In genomic region chr15:49644364-49644794, GRCh38 we compare ENCODE assay signal across 19 cellular contexts. TPM values are rescaled to one million over a fixed set of nuclear protein-coding genes. Genes with fewer than 3 reads are reported as not detected.
DNase-seq lines count a peak whose midpoint lies in the region; ATAC-seq, FAIRE-seq and TF ChIP-seq lines count a peak whose summit lies in the region.
"Had no signal": no experiment of that assay in that cellular context is flagged by ENCODE, and none has a peak within 500 bp of the region (broad histone marks: within the 10 kb centered on the region; RNA-seq: fewer than 3 reads in every experiment).

No MANE protein-coding gene starts in this region.

- H3K9me3 Mint-ChIP-seq in CD4-positive, alpha-beta T cell = no peaks in the 10 kb centered on the region
- no peaks in the 10 kb centered on the region for H3K9me3 Mint-ChIP-seq in activated CD4-positive, alpha-beta T cell treated with anti-CD3 and anti-CD28 coated beads for 36 hours (ENCODE audit: low read depth)

- no peak for TF ChIP-seq RAD21 in HepG2 (CRISPR knock-in tag; IDR thresholded peaks at IDR 0.05)

- FAIRE-seq in HepG2 (lab: Jason Lieb, UNC) = no peak
- FAIRE-seq in D721Med (lab: Jason Lieb, UNC) = no peak
- FAIRE-seq: colon, urothelium cell line had no signal

- no peak overlapping the region for H3K4me2 ChIP-seq in HepG2 (ENCODE audit: low read depth, low read length)

- no peaks in the 10 kb centered on the region for H3K79me2 ChIP-seq in HepG2 (ENCODE audit: insufficient read depth, low read length)
- H3K79me2 ChIP-seq: parathyroid adenoma had no signal

- no peak for ATAC-seq in CD4-positive, alpha-beta T cell (ENCODE audit: poor library complexity)
- no peak for ATAC-seq in HepG2
- no peak for ATAC-seq in GM18519 (IDR thresholded peaks at IDR 0.05; ENCODE audit: low FRiP score, unreplicated experiment)
- no peak for ATAC-seq in activated CD4-positive, alpha-beta T cell treated with anti-CD3 and anti-CD28 coated beads for 36 hours
- ATAC-seq: stimulated activated naive CD8-positive, alpha-beta T cell treated with anti-CD3 and anti-CD28 coated beads, Interleukin-15, Interleukin-2, amounts not matched to agents 100 U/mL and 50 U/mL, for 24 hours had no signal

- 100% methylated on average over 1 of the region's 1 CpG for WGBS in HepG2 (ENCODE audit: low lambda C conversion rate)

- no peaks in the 10 kb centered on the region for H3K27me3 Mint-ChIP-seq in CD4-positive, alpha-beta T cell
- H3K27me3 Mint-ChIP-seq in activated CD4-positive, alpha-beta T cell treated with anti-CD3 and anti-CD28 coated beads for 36 hours = no peaks in the 10 kb centered on the region

- H3K4me1 ChIP-seq in breast epithelium = no peaks in the 10 kb centered on the region
- no peaks in the 10 kb centered on the region for H3K4me1 ChIP-seq in HepG2 (ENCODE audit: insufficient read depth, low read length)
- H3K4me1 ChIP-seq: parathyroid adenoma had no signal

- no peak for TF ChIP-seq CTCF in CD4-positive, alpha-beta T cell (IDR thresholded peaks at IDR 0.05)
- no peak for TF ChIP-seq CTCF in breast epithelium (IDR thresholded peaks at IDR 0.05)
- no peak for TF ChIP-seq CTCF in HepG2 (CRISPR knock-in tag; IDR thresholded peaks at IDR 0.05)
- TF ChIP-seq CTCF in D721Med (IDR thresholded peaks at IDR 0.05; ENCODE audit: insufficient read depth, missing control alignments) = no peak

- no peaks in the 10 kb centered on the region for H3K36me3 ChIP-seq in breast epithelium
- 0 out of 5 replicates have a peak, but pooled peaks cover 2 to 3% of the 10 kb centered on the region in 2 experiments for H3K36me3 ChIP-seq in HepG2 (replicated peaks in 1 of 2; ENCODE audit: control insufficient read depth in 1 of 2, insufficient read depth in 2 of 2, low read length in 2 of 2)

- no TSS peak for BruUV-seq in HepG2 (replicated peaks; lab: Mats Ljungman, UMichigan)

- in situ Hi-C loops in HepG2 (cut with HindIII; ENCODE audit: extremely low pct_ligation_motif_present, low pct_unique_long_range_greater_than_20kb) = no loop called here

- TF ChIP-seq EP300 in HepG2 (IDR thresholded peaks at IDR 0.05; ENCODE audit: low read depth in 2 of 2, low read length in 2 of 2) (no peak), HepG2 (CRISPR knock-in tag; IDR thresholded peaks at IDR 0.05; ENCODE audit: borderline replicate concordance) (no peak)

- H3K9me3 ChIP-seq in CD4-positive, alpha-beta T cell (ENCODE audit: control insufficient read depth, low read length) = no peaks in the 10 kb centered on the region
- H3K9me3 ChIP-seq in breast epithelium = no peaks in the 10 kb centered on the region
- H3K9me3 ChIP-seq in HepG2 (ENCODE audit: low read length) = no peaks in the 10 kb centered on the region

- no peak overlapping the region for H3K4me3 ChIP-seq in breast epithelium
- H3K4me3 ChIP-seq in HepG2 (replicated peaks in 1 of 3; ENCODE audit: insufficient read depth in 1 of 3, low read depth in 2 of 3, low read length in 3 of 3) = no peak overlapping the region

- H3K27me3 ChIP-seq in CD4-positive, alpha-beta T cell (ENCODE audit: control insufficient read depth, insufficient read depth, low read length) = no peaks in the 10 kb centered on the region
- H3K27me3 ChIP-seq in breast epithelium (no peaks in the 10 kb centered on the region), HepG2 (ENCODE audit: control insufficient read depth in 1 of 2, insufficient read depth in 2 of 2, low read length in 2 of 2) (no peaks in the 10 kb centered on the region)

- TF ChIP-seq POLR2A in breast epithelium (IDR thresholded peaks at IDR 0.05) (no peak), HepG2 (IDR thresholded peaks at IDR 0.05; ENCODE audit: insufficient read depth in 1 of 2, low read depth in 2 of 2, low read length in 2 of 2) (no peak)

- intact Hi-C loops in CD4-positive, alpha-beta T cell (cut with DNase I, micrococcal nuclease) = no loop called here
- intact Hi-C loops in breast epithelium (cut with DNase I; ENCODE audit: low total_unique reads) = no loop called here
- intact Hi-C loops in HepG2 (cut with micrococcal nuclease; ENCODE audit: unreplicated experiment) = no loop called here
- intact Hi-C loops in activated CD4-positive, alpha-beta T cell treated with anti-CD3 and anti-CD28 coated beads for 36 hours (cut with DNase I, micrococcal nuclease) = no loop called here

- H3K4me1 Mint-ChIP-seq in CD4-positive, alpha-beta T cell (ENCODE audit: low read depth) = peaks cover 6% of the 10 kb centered on the region
- no peaks in the 10 kb centered on the region for H3K4me1 Mint-ChIP-seq in activated CD4-positive, alpha-beta T cell treated with anti-CD3 and anti-CD28 coated beads for 36 hours

- H4K20me1 ChIP-seq in HepG2 (ENCODE audit: insufficient read depth, low read length) = no peaks in the 10 kb centered on the region

- no peak overlapping the region for H3K4me3 Mint-ChIP-seq in CD4-positive, alpha-beta T cell
- no peak overlapping the region for H3K4me3 Mint-ChIP-seq in activated CD4-positive, alpha-beta T cell treated with anti-CD3 and anti-CD28 coated beads for 36 hours

- H3K27ac Mint-ChIP-seq in CD4-positive, alpha-beta T cell = peak overlapping the region; percentile 51
- no peak overlapping the region for H3K27ac Mint-ChIP-seq in activated CD4-positive, alpha-beta T cell treated with anti-CD3 and anti-CD28 coated beads for 36 hours

- H3K9ac ChIP-seq in HepG2 (ENCODE audit: insufficient read depth, low read depth, low read length) = no peak overlapping the region
- H3K9ac ChIP-seq: parathyroid adenoma had no signal

- CTCF ChIA-PET in CD4-positive, alpha-beta T cell (lab: Charles Lee) = no interaction called here
- CTCF ChIA-PET in HepG2 (lab: Yijun Ruan, JAX; ENCODE audit: low intra/inter-chr PET ratio, low total read pairs) = no interaction called here
- CTCF ChIA-PET in activated CD4-positive, alpha-beta T cell treated with anti-CD3 and anti-CD28 coated beads for 36 hours (lab: Charles Lee) = no interaction called here

- H2AFZ ChIP-seq in HepG2 (ENCODE audit: low read length) = no peak overlapping the region
- H2AFZ ChIP-seq: parathyroid adenoma had no signal

- POLR2A ChIA-PET in CD4-positive, alpha-beta T cell (lab: Charles Lee) = no interaction called here
- POLR2A ChIA-PET in HepG2 (lab: Yijun Ruan, JAX) = no interaction called here
- POLR2A ChIA-PET in activated CD4-positive, alpha-beta T cell treated with anti-CD3 and anti-CD28 coated beads for 36 hours (lab: Charles Lee) = no interaction called here

- H3K27ac ChIP-seq in CD4-positive, alpha-beta T cell (ENCODE audit: low read depth, low read length) = no peak overlapping the region
- H3K27ac ChIP-seq in breast epithelium = peak overlapping the region; percentile 5 to 63
- H3K27ac ChIP-seq in HepG2 (ENCODE audit: extremely low read length, insufficient read depth, low read length) = no peak overlapping the region
- H3K27ac ChIP-seq: epithelial cell of prostate, parathyroid adenoma had no signal

- H3K36me3 Mint-ChIP-seq in CD4-positive, alpha-beta T cell (ENCODE audit: low read depth) = peaks cover 14% of the 10 kb centered on the region
- H3K36me3 Mint-ChIP-seq in activated CD4-positive, alpha-beta T cell treated with anti-CD3 and anti-CD28 coated beads for 36 hours (ENCODE audit: low read depth) = peaks cover 10% of the 10 kb centered on the region

- DNase-seq in CD4-positive, alpha-beta T cell = no peak
- DNase-seq in NCI-H1092 (lab: John Stamatoyannopoulos, UW) (peak; percentile 1), breast epithelium (ENCODE audit: low spot score in 2 of 2) (no peak), HepG2 (ENCODE audit: low spot score) (no peak), NCI-H2196 (lab: John Stamatoyannopoulos, UW; ENCODE audit: unreplicated experiment) (no peak), D721Med (ENCODE audit: insufficient read length, low spot score) (no peak)
- DNase-seq in activated CD4-positive, alpha-beta T cell treated with anti-CD3 and anti-CD28 coated beads for 36 hours = no peak
- DNase-seq: activated CD4-positive, alpha-beta T cell treated with anti-CD3 and anti-CD28 coated beads, Interleukin-2, amount 50 U/mL, for 1 hour; activated T-cell treated with anti-CD3 and anti-CD28 coated beads, Interleukin-2, amount 50 U/mL, for 1 hour; GF-D8; GOT3; SHP77 treated with DMSO at 0.1 percent for 48 hours; stimulated activated CD4-positive, alpha-beta T cell treated with anti-CD3 and anti-CD28 coated beads, Interleukin-12 subunit alpha, Interleukin-12 subunit beta, amount 100 ng/mL, for 4 hours; stimulated activated naive CD8-positive, alpha-beta T cell treated with anti-CD3 and anti-CD28 coated beads, Interleukin-15, Interleukin-2, amounts not matched to agents 100 U/mL and 50 U/mL, for 24 hours had no signal

RNA-seq across cellular contexts. Expression of gene DTWD1, which starts 23.5 kb away (rescaled TPM):
- 10 to 100 TPM; 10.1 to 10.2 TPM for total RNA-seq in CD4-positive, alpha-beta T cell
- total RNA-seq in breast epithelium (10 to 100 TPM; 21.6 to 35.4 (median 33.8) TPM), HepG2 (2016; rRNA removed; fragmentation: Illumina TruSeq; extraction: Trizol) (18.3 and 24.5 TPM in 2 replicates)
- total RNA-seq in HepG2 (2016; cell fraction: cytosol; rRNA removed; fragmentation: Illumina TruSeq; extraction: Trizol; ENCODE audit: low read depth) = 5.3 and 7.2 TPM in 2 replicates
- 17.2 and 21.0 TPM in 2 replicates for total RNA-seq in HepG2 (2016; cell fraction: insoluble cytoplasmic fraction; rRNA removed; fragmentation: Illumina TruSeq; extraction: Trizol)
- 11.5 and 16.6 TPM in 2 replicates for total RNA-seq in HepG2 (2016; cell fraction: membrane; rRNA removed; fragmentation: Illumina TruSeq; extraction: Trizol)
- total RNA-seq in HepG2 (2016; cell fraction: nucleus; rRNA removed; fragmentation: Illumina TruSeq; extraction: Trizol) = 20.8 and 21.6 TPM in 2 replicates
- polyA plus RNA-seq in HepG2 (2011; rRNA removed) = 10.8 and 12.7 TPM in 2 replicates
- 4.0 and 4.8 TPM in 2 replicates for polyA plus RNA-seq in HepG2 (2011; cell fraction: cytosol; rRNA removed)
- polyA plus RNA-seq in HepG2 (2011; cell fraction: nucleus; rRNA removed) = 4.9 and 5.5 TPM in 2 replicates
- 9.3 and 15.0 TPM in 2 replicates for polyA plus RNA-seq in HepG2 (2012)
- polyA plus RNA-seq in HepG2 (2016; cell fraction: cytosol; fragmentation: Illumina TruSeq; extraction: Trizol; ENCODE audit: low read depth) = 6.5 and 8.6 TPM in 2 replicates
- 26.5 and 29.3 TPM in 2 replicates for polyA plus RNA-seq in HepG2 (2016; cell fraction: insoluble cytoplasmic fraction; fragmentation: Illumina TruSeq; extraction: Trizol; ENCODE audit: low read depth)
- 11.4 and 12.4 TPM in 2 replicates for polyA plus RNA-seq in HepG2 (2016; cell fraction: membrane; fragmentation: Illumina TruSeq; extraction: Trizol; ENCODE audit: low read depth)
- polyA plus RNA-seq in HepG2 (2016; cell fraction: nucleus; fragmentation: Illumina TruSeq; extraction: Trizol; ENCODE audit: insufficient read depth, low read depth) = 25.9 and 26.6 TPM in 2 replicates
- 2.7 and 13.7 TPM in 2 replicates for polyA minus RNA-seq in HepG2 (2011; rRNA and poly(A)+ RNA removed; ENCODE audit: low replicate concordance)
- 4.5 and 5.2 TPM in 2 replicates for polyA minus RNA-seq in HepG2 (2011; cell fraction: cytosol; rRNA and poly(A)+ RNA removed)
- polyA minus RNA-seq in HepG2 (2011; cell fraction: nucleus; rRNA and poly(A)+ RNA removed) = 39.1 and 39.8 TPM in 2 replicates
- total RNA-seq in activated CD4-positive, alpha-beta T cell treated with anti-CD3 and anti-CD28 coated beads for 36 hours = 10 to 100 TPM; 20.4 to 22.4 TPM

RNA-seq across cellular contexts. Expression of gene FAM227B, which starts 23.8 kb away (rescaled TPM):
- 1 to 10 TPM; 3.0 to 4.4 TPM for total RNA-seq in CD4-positive, alpha-beta T cell
- total RNA-seq in breast epithelium = 10 to 100 TPM in 1 of 3 donors, 1 to 10 TPM in 2; 1.3 to 13.0 (median 4.9) TPM
- 2.3 and 2.6 TPM in 2 replicates for total RNA-seq in HepG2 (2016; rRNA removed; fragmentation: Illumina TruSeq; extraction: Trizol)
- 0.53 and 1.3 TPM in 2 replicates for total RNA-seq in HepG2 (2016; cell fraction: cytosol; rRNA removed; fragmentation: Illumina TruSeq; extraction: Trizol; ENCODE audit: low read depth)
- 2.0 and 3.1 TPM in 2 replicates for total RNA-seq in HepG2 (2016; cell fraction: insoluble cytoplasmic fraction; rRNA removed; fragmentation: Illumina TruSeq; extraction: Trizol)
- total RNA-seq in HepG2 (2016; cell fraction: membrane; rRNA removed; fragmentation: Illumina TruSeq; extraction: Trizol) = 1.0 and 1.2 TPM in 2 replicates
- 2.3 and 2.5 TPM in 2 replicates for total RNA-seq in HepG2 (2016; cell fraction: nucleus; rRNA removed; fragmentation: Illumina TruSeq; extraction: Trizol)
- 1.1 and 1.9 TPM in 2 replicates for polyA plus RNA-seq in HepG2 (2011; rRNA removed)
- polyA plus RNA-seq in HepG2 (2011; cell fraction: cytosol; rRNA removed) = 0.75 and 1.2 TPM in 2 replicates
- polyA plus RNA-seq in HepG2 (2011; cell fraction: nucleus; rRNA removed) = 0.99 and 1.2 TPM in 2 replicates
- polyA plus RNA-seq in HepG2 (2012) = 2.0 and 2.3 TPM in 2 replicates
- 0.62 and 0.71 TPM in 2 replicates for polyA plus RNA-seq in HepG2 (2016; cell fraction: cytosol; fragmentation: Illumina TruSeq; extraction: Trizol; ENCODE audit: low read depth)
- polyA plus RNA-seq in HepG2 (2016; cell fraction: insoluble cytoplasmic fraction; fragmentation: Illumina TruSeq; extraction: Trizol; ENCODE audit: low read depth) = 2.3 and 2.6 TPM in 2 replicates
- 0.59 and 1.5 TPM in 2 replicates for polyA plus RNA-seq in HepG2 (2016; cell fraction: membrane; fragmentation: Illumina TruSeq; extraction: Trizol; ENCODE audit: low read depth)
- 1.7 and 2.5 TPM in 2 replicates for polyA plus RNA-seq in HepG2 (2016; cell fraction: nucleus; fragmentation: Illumina TruSeq; extraction: Trizol; ENCODE audit: insufficient read depth, low read depth)
- 1.7 and 2.2 TPM in 2 replicates for polyA minus RNA-seq in HepG2 (2011; rRNA and poly(A)+ RNA removed; ENCODE audit: low replicate concordance)
- 0.89 and 1.4 TPM in 2 replicates for polyA minus RNA-seq in HepG2 (2011; cell fraction: cytosol; rRNA and poly(A)+ RNA removed)
- polyA minus RNA-seq in HepG2 (2011; cell fraction: nucleus; rRNA and poly(A)+ RNA removed) = 5.4 and 7.5 TPM in 2 replicates
- 1 to 10 TPM; 2.7 to 4.4 TPM for total RNA-seq in activated CD4-positive, alpha-beta T cell treated with anti-CD3 and anti-CD28 coated beads for 36 hours

Comparison
In these comparisons a context has a peak if more than half of its experiments do, and no peak if none do; other contexts are left out.
1. H3K27ac ChIP-seq: peak in breast epithelium (2 of 2); none in CD4-positive, alpha-beta T cell (single experiment) and HepG2 (single experiment).